ENCODE assay signal across 1 cellular context in the genomic region with DNA sequence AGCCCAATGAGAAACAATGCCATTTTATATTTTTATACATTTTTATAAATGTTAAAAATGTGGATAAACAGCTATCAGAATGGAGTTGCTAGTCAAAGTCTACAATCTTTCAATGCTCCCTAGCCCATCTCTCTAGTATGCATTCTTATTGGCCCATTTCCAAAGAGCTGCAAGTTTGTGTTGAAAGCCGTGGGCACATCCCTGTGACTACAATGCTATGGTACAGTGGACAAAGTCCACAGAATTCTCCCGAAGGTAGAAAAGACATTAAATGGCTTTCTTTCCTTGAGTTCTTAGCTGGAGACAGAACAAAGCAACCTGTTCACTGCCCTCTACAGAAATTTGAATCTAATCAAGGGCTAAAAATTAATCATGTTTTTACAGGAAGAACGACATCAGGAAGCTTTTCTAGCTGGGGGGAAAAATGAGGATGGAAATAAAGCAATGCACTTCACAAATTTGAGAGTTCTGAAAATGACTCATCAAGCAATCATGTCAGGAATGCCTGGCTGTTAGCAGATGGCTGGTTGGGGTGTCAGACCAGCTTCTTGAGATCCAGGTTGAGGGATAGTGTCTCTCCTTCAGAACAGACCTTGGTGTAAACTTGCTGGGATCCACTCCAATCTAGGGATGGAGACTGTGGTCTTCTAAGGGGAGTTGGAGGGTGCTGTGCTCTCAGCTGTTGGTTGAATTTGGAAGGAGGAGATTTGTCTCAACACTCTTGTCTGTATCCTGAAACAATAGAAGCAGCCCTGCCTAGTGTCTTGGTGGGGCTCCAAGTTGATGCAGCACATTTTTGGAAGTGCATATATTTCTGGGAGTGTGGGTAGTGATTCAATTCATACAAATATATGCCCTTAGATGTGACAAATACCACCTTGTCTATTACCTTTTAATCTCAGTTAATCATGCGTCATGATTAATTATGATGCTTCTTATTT.
A peak's percentile ranks its signal among the peaks of the same experiment; 100 is the strongest.
TF ChIP-seq lines count a peak whose summit lies in the region.

No MANE protein-coding gene starts in this region.

TF ChIP-seq in A549, 52 proteins besides CTCF, POLR2A, EP300 and RAD21 (continued from another document):
- TF ChIP-seq, protein P1, sequence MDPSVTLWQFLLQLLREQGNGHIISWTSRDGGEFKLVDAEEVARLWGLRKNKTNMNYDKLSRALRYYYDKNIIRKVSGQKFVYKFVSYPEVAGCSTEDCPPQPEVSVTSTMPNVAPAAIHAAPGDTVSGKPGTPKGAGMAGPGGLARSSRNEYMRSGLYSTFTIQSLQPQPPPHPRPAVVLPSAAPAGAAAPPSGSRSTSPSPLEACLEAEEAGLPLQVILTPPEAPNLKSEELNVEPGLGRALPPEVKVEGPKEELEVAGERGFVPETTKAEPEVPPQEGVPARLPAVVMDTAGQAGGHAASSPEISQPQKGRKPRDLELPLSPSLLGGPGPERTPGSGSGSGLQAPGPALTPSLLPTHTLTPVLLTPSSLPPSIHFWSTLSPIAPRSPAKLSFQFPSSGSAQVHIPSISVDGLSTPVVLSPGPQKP (IDR thresholded peaks at IDR 0.05; ENCODE audit: low read depth, low read length) = no peak
- TF ChIP-seq HOXB5 (CRISPR knock-in tag; IDR thresholded peaks at IDR 0.05) = no peak
- TF ChIP-seq CEBPB (IDR thresholded peaks at IDR 0.05) = 0 out of 4 replicates have a peak, but pooled peaks of 1 of the 2 experiments have one; percentile 3
- peak; percentile 66; the same call in 1 of the 2 replicates for TF ChIP-seq FOSL2 (IDR thresholded peaks at IDR 0.05)
- TF ChIP-seq FOSL2 (CRISPR knock-in tag; IDR thresholded peaks at IDR 0.05) = peak; percentile 90
- no peak for TF ChIP-seq ZFP36 (IDR thresholded peaks at IDR 0.05; ENCODE audit: borderline replicate concordance, partially characterized antibody)
- TF ChIP-seq, protein P2, sequence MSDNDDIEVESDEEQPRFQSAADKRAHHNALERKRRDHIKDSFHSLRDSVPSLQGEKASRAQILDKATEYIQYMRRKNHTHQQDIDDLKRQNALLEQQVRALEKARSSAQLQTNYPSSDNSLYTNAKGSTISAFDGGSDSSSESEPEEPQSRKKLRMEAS (IDR thresholded peaks at IDR 0.05) = peak; percentile 71
- TF ChIP-seq JUNB (IDR thresholded peaks at IDR 0.05) = peak; percentile 55
- TF ChIP-seq JUN (IDR thresholded peaks at IDR 0.05) = peak in 1 of 2 experiments; percentile 34; a peak in 1 of 5 replicates
